ENCODE assay signal across 13 cellular contexts in the genomic region with DNA sequence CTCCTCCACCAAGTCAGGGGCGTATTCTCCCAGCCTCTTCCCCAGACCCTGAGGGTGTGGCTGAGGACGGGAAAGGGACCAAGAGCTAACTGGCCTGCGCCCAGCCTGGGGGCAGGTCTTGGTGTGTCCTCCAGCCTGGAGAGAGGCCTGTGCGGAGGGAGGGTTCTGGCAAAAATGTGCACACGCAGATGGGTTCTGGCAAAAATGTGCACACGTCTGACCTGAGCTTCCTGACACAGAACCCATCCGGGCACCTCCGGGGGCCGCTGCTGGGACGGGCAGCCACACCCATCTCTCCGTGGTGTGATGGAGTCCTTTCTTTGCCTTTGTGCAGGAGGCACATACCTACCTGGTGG. TPM values are rescaled to one million over a fixed set of nuclear protein-coding genes. Genes with fewer than 3 reads are reported as not detected.
DNase-seq lines count a peak whose midpoint lies in the region; ATAC-seq, FAIRE-seq and TF ChIP-seq lines count a peak whose summit lies in the region.
"Had no signal": no experiment of that assay in that cellular context is flagged by ENCODE, and none has a peak within 500 bp of the region (broad histone marks: within the 10 kb centered on the region; RNA-seq: fewer than 3 reads in every experiment).

No MANE protein-coding gene starts in this region.

- no peak overlapping the region for H3K4me3 Mint-ChIP-seq in activated CD4-positive, alpha-beta T cell treated with anti-CD3 and anti-CD28 coated beads, Interleukin-2, amount 10 ng/mL, durations not matched to agents 24 days and 14 days

- no peaks in the 10 kb centered on the region for H3K27me3 ChIP-seq in upper lobe of left lung

- no peak for TF ChIP-seq POLR2A in upper lobe of left lung (IDR thresholded peaks at IDR 0.05)

- no peaks in the 10 kb centered on the region for H3K4me1 Mint-ChIP-seq in activated CD4-positive, alpha-beta T cell treated with anti-CD3 and anti-CD28 coated beads, Interleukin-2, amount 10 ng/mL, durations not matched to agents 24 days and 14 days

- peak in 1 of 2 donors; percentile 73 for ATAC-seq in upper lobe of left lung (ENCODE audit: low FRiP score in 2 of 2)
- no peak for ATAC-seq in HG02973 (IDR thresholded peaks at IDR 0.05; ENCODE audit: unreplicated experiment)
- no peak for ATAC-seq in GM18511 (IDR thresholded peaks at IDR 0.05; ENCODE audit: unreplicated experiment)
- ATAC-seq: A549 had no signal

- no peak overlapping the region for H3K27ac Mint-ChIP-seq in activated CD4-positive, alpha-beta T cell treated with anti-CD3 and anti-CD28 coated beads, Interleukin-2, amount 10 ng/mL, durations not matched to agents 24 days and 14 days

- H3K36me3 ChIP-seq in kidney (ENCODE audit: control insufficient read depth in 1 of 2, insufficient read depth in 2 of 2, low read length in 2 of 2) (no peaks in the 10 kb centered on the region), upper lobe of left lung (no peaks in the 10 kb centered on the region)
- H3K36me3 ChIP-seq: cardiac muscle cell, gastrocnemius medialis had no signal

- no peaks in the 10 kb centered on the region for H3K9me3 ChIP-seq in kidney (ENCODE audit: control insufficient read depth in 1 of 2, low read length in 2 of 2)
- H3K9me3 ChIP-seq in upper lobe of left lung = no peaks in the 10 kb centered on the region
- H3K9me3 ChIP-seq: A549, gastrocnemius medialis had no signal

- no peaks in the 10 kb centered on the region for H3K36me3 Mint-ChIP-seq in activated CD4-positive, alpha-beta T cell treated with anti-CD3 and anti-CD28 coated beads, Interleukin-2, amount 10 ng/mL, durations not matched to agents 24 days and 14 days (ENCODE audit: low read depth)

- H3K9me3 Mint-ChIP-seq in activated CD4-positive, alpha-beta T cell treated with anti-CD3 and anti-CD28 coated beads, Interleukin-2, amount 10 ng/mL, durations not matched to agents 24 days and 14 days = no peaks in the 10 kb centered on the region

- TF ChIP-seq EP300 in upper lobe of left lung (IDR thresholded peaks at IDR 0.05) = no peak

- TF ChIP-seq CTCF in kidney (IDR thresholded peaks at IDR 0.05; ENCODE audit: borderline replicate concordance, extremely low read depth, insufficient read depth) (no peak), upper lobe of left lung (IDR thresholded peaks at IDR 0.05) (no peak)

- WGBS in upper lobe of left lung, 2 donors = 33 to 41% methylated on average over 11 of the region's 11 CpGs

- H3K27ac ChIP-seq in epithelial cell of prostate = peak overlapping the region; percentile 96
- H3K27ac ChIP-seq in kidney (ENCODE audit: low read depth in 2 of 2, low read length in 2 of 2) = no peak overlapping the region
- no peak overlapping the region for H3K27ac ChIP-seq in upper lobe of left lung
- H3K27ac ChIP-seq: cardiac muscle cell, gastrocnemius medialis had no signal

- FAIRE-seq in kidney (lab: Jason Lieb, UNC) = no peak
- FAIRE-seq: A549 had no signal

- no peak overlapping the region for H3K4me3 ChIP-seq in kidney (ENCODE audit: low read length in 2 of 2)
- H3K4me3 ChIP-seq in upper lobe of left lung = peak overlapping the region in 3 of 4 donors; percentile 5 to 16 (median 9)
- H3K4me3 ChIP-seq: A549, cardiac muscle cell had no signal

- DNase-seq in activated CD4-positive, alpha-beta T cell treated with anti-CD3 and anti-CD28 coated beads, Interleukin-2, amount 10 ng/mL, durations not matched to agents 24 days and 14 days = peak; percentile 42
- no peak for DNase-seq in activated CD4-positive, alpha-beta T cell treated with anti-CD3 and anti-CD28 coated beads for 4 hours
- no peak for DNase-seq in epithelial cell of prostate (ENCODE audit: low read depth, low spot score)
- peak; percentile 63 for DNase-seq in kidney
- no peak for DNase-seq in upper lobe of left lung
- no peak for DNase-seq in stimulated activated CD4-positive, alpha-beta T cell treated with anti-CD3 and anti-CD28 coated beads, Interleukin-4, amount 100 ng/mL, for 1 hour
- DNase-seq: activated CD4-positive, alpha-beta T cell treated with anti-CD3 and anti-CD28 coated beads, Interleukin-2, amount 50 U/mL, for 4 hours; gastrocnemius medialis had no signal

- H3K4me1 ChIP-seq in kidney (ENCODE audit: control insufficient read depth in 1 of 2, insufficient read depth in 1 of 2, low read depth in 1 of 2, low read length in 2 of 2) (no peaks in the 10 kb centered on the region), upper lobe of left lung (peaks cover 11 to 13% (median 12%) of the 10 kb centered on the region in 4 donors)
- H3K4me1 ChIP-seq: gastrocnemius medialis had no signal

- H3K27me3 Mint-ChIP-seq in activated CD4-positive, alpha-beta T cell treated with anti-CD3 and anti-CD28 coated beads, Interleukin-2, amount 10 ng/mL, durations not matched to agents 24 days and 14 days = peaks cover 14% of the 10 kb centered on the region

- intact Hi-C loops in activated CD4-positive, alpha-beta T cell treated with anti-CD3 and anti-CD28 coated beads, Interleukin-2, amount 10 ng/mL, durations not matched to agents 24 days and 14 days (cut with micrococcal nuclease) = no loop called here
- intact Hi-C loops in kidney (cut with DNase I) = no loop called here

- H3K9ac ChIP-seq in kidney (ENCODE audit: low read length in 2 of 2) = no peak overlapping the region

RNA-seq across cellular contexts. Expression of gene PKP1, which starts 23.1 kb away (rescaled TPM):
- total RNA-seq in activated CD4-positive, alpha-beta T cell treated with anti-CD3 and anti-CD28 coated beads, Interleukin-2, amount 10 ng/mL, durations not matched to agents 24 days and 14 days = not detected in 2 replicates
- total RNA-seq in kidney (0.63 TPM), upper lobe of left lung (1 to 10 TPM in 5 of 6 donors, under 1 TPM in 1; 0.86 to 4.9 (median 2.5) TPM)
- 0.47 TPM for polyA plus RNA-seq in kidney (ENCODE audit: insufficient read depth, low read depth, low replicate concordance)
- total RNA-seq: lung microvascular endothelial cell had no signal
- polyA plus RNA-seq: A549, cardiac muscle cell had no signal

Comparison
In these comparisons a context has a peak if more than half of its experiments do, and no peak if none do; other contexts are left out.
1. DNase-seq: peak in activated CD4-positive, alpha-beta T cell treated with anti-CD3 and anti-CD28 coated beads, Interleukin-2, amount 10 ng/mL, durations not matched to agents 24 days and 14 days (single experiment) and kidney (single experiment); none in activated CD4-positive, alpha-beta T cell treated with anti-CD3 and anti-CD28 coated beads for 4 hours (0 of 2), epithelial cell of prostate (single experiment), upper lobe of left lung (0 of 2) and stimulated activated CD4-positive, alpha-beta T cell treated with anti-CD3 and anti-CD28 coated beads, Interleukin-4, amount 100 ng/mL, for 1 hour (single experiment).
2. H3K4me3 ChIP-seq: peak in upper lobe of left lung (3 of 4); none in kidney (0 of 2).